ENCODE assay signal across 9 cellular contexts in the genomic region with DNA sequence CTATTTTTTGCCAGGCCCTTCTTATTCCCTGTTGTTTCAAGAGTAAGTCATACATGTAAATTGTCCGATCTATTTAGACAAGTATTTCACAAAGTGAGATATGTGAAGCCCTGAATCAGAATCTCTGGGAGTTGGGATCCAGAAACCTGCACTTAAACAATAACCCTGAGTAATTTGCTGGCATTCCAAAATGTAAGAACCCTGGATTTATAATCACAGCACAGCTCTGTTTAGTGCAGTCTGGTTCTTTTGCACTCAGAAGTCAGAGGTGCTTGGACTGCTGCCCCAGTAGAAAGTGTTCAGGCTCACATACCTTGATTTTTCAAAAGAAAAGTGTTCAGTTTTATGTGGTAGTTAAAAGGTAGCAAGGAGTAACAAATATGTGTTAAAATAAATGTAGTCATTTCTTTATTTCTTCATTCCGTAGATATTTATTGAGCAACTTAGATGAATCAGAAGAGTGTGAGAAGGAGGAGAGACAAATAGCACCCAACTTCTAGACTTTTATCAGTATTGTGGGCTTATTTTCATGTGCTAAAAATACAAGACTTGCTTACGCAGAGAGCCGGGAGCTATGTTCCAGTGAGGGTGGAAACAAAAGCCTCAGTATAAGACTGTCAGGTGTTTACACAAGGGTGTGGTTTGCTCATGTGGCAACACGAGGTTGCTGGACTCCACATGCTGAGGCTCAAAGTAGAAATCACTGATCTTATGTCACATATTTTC.
DNase-seq lines count a peak whose midpoint lies in the region; ATAC-seq, FAIRE-seq and TF ChIP-seq lines count a peak whose summit lies in the region.
"Had no signal": no experiment of that assay in that cellular context is flagged by ENCODE, and none has a peak within 500 bp of the region (broad histone marks: within the 10 kb centered on the region; RNA-seq: fewer than 3 reads in every experiment).

No MANE protein-coding gene starts in this region.

- TF ChIP-seq EP300 in GM12878 (IDR thresholded peaks at IDR 0.05; ENCODE audit: borderline replicate concordance in 1 of 2, control insufficient read depth in 1 of 2, low read depth in 2 of 2, low read length in 2 of 2), result no peak

- H3K4me3 ChIP-seq in GM12878, result no peak overlapping the region

- H3K4me3 Mint-ChIP-seq in activated CD8-positive, alpha-beta memory T cell treated with anti-CD3 and anti-CD28 coated beads, Interleukin-2, amount 10 ng/mL, durations not matched to agents 7 days and 5 days, result no peak overlapping the region
- H3K4me3 Mint-ChIP-seq in type B pancreatic cell, result no peak overlapping the region

- H3K27ac Mint-ChIP-seq in activated CD8-positive, alpha-beta memory T cell treated with anti-CD3 and anti-CD28 coated beads, Interleukin-2, amount 10 ng/mL, durations not matched to agents 7 days and 5 days, result no peak overlapping the region
- H3K27ac Mint-ChIP-seq in type B pancreatic cell, result peak overlapping the region; percentile 66

- CTCF ChIA-PET in activated CD8-positive, alpha-beta memory T cell treated with anti-CD3 and anti-CD28 coated beads, Interleukin-2, amount 10 ng/mL, durations not matched to agents 7 days and 5 days (lab: Charles Lee), result interaction anchor here (1.0 kb wide), 1 partner anchor 10 kb away, joined by 3 read pairs; no protein-coding TSS in a partner anchor
- CTCF ChIA-PET in GM12878 (lab: Yijun Ruan, JAX), result interaction anchor here (0.6 to 1.9 kb wide), 4 partner anchors 14 to 311 kb away, joined by 3 to 9 read pairs (median 4); no protein-coding TSS in a partner anchor

- RAD21 ChIA-PET in GM12878 (lab: Charles Lee; ENCODE audit: unreplicated experiment), result interaction anchor here (0.9 to 1.3 kb wide), 2 partner anchors 10 to 62 kb away, joined by 3 read pairs; no protein-coding TSS in a partner anchor

- H3K4me1 ChIP-seq in GM12878 (ENCODE audit: control insufficient read depth, insufficient read depth, low read length), result no peaks in the 10 kb centered on the region

- H3K4me2 ChIP-seq in GM12878 (ENCODE audit: control insufficient read depth, insufficient read depth), result no peak overlapping the region

- no peak for TF ChIP-seq POLR2A in GM12878 (IDR thresholded peaks at IDR 0.05; ENCODE audit: low read depth, low read length)

- no peak overlapping the region for H2AFZ ChIP-seq in GM12878 (ENCODE audit: control insufficient read depth, low read depth, low read length)

- ATAC-seq in activated CD8-positive, alpha-beta memory T cell treated with anti-CD3 and anti-CD28 coated beads, Interleukin-2, amount 10 ng/mL, durations not matched to agents 7 days and 5 days, result peak; percentile 45
- peak; percentile 61 for ATAC-seq in GM12878

- H3K9ac ChIP-seq in GM12878 (ENCODE audit: control insufficient read depth, insufficient read depth, low read length), result no peak overlapping the region

- H3K36me3 Mint-ChIP-seq in activated CD8-positive, alpha-beta memory T cell treated with anti-CD3 and anti-CD28 coated beads, Interleukin-2, amount 10 ng/mL, durations not matched to agents 7 days and 5 days, result peaks cover 21% of the 10 kb centered on the region
- H3K36me3 Mint-ChIP-seq in type B pancreatic cell, result peaks cover 17% of the 10 kb centered on the region

- no peak overlapping the region for H3K27ac ChIP-seq in GM12878 (ENCODE audit: control insufficient read depth, insufficient read depth)

- no peak for TF ChIP-seq CTCF in GM12878 (IDR thresholded peaks at IDR 0.05 in 2 of 3, conservative IDR thresholded peaks at IDR 0.05 in 1 of 3; ENCODE audit: control insufficient read depth in 2 of 3, extremely low read depth in 1 of 3, insufficient read depth in 1 of 3, low read depth in 3 of 3, low read length in 3 of 3)
- TF ChIP-seq CTCF in type B pancreatic cell (conservative IDR thresholded peaks at IDR 0.05), result no peak

- H3K9me3 Mint-ChIP-seq in activated CD8-positive, alpha-beta memory T cell treated with anti-CD3 and anti-CD28 coated beads, Interleukin-2, amount 10 ng/mL, durations not matched to agents 7 days and 5 days (ENCODE audit: low read depth), result no peaks in the 10 kb centered on the region
- peaks cover 6% of the 10 kb centered on the region for H3K9me3 Mint-ChIP-seq in type B pancreatic cell

- no peaks in the 10 kb centered on the region for H3K27me3 ChIP-seq in GM12878 (replicated peaks in 1 of 2; ENCODE audit: control insufficient read depth in 2 of 2, insufficient read depth in 2 of 2, low read length in 1 of 2)

- SMC1A ChIA-PET in GM12878 (lab: Charles Lee; ENCODE audit: uncharacterized antibody, unreplicated experiment), result interaction anchor here (0.6 to 2.2 kb wide), 6 partner anchors 10 to 63 kb away, joined by 3 to 13 read pairs (median 4); no protein-coding TSS in a partner anchor

- H3K79me2 ChIP-seq in GM12878 (ENCODE audit: control insufficient read depth, insufficient read depth, low read length), result no peaks in the 10 kb centered on the region; the same call in none of the 2 replicates

- H3K36me3 ChIP-seq in GM12878 (ENCODE audit: control insufficient read depth in 2 of 2, insufficient read depth in 2 of 2, low read length in 1 of 2), result peaks cover 0 to 2% of the 10 kb centered on the region in 2 experiments; a peak in 2 of 4 replicates

- no peaks in the 10 kb centered on the region for H3K27me3 Mint-ChIP-seq in activated CD8-positive, alpha-beta memory T cell treated with anti-CD3 and anti-CD28 coated beads, Interleukin-2, amount 10 ng/mL, durations not matched to agents 7 days and 5 days
- H3K27me3 Mint-ChIP-seq in type B pancreatic cell, result no peaks in the 10 kb centered on the region

- no peak for FAIRE-seq in GM12878 (lab: Jason Lieb, UNC)
- FAIRE-seq: GM18507 had no signal

- in situ Hi-C loops in GM12878 (cut with MboI), result no loop called here

- H4K20me1 ChIP-seq in GM12878 (ENCODE audit: control insufficient read depth, insufficient read depth), result no peaks in the 10 kb centered on the region

- DNase-seq in activated CD8-positive, alpha-beta memory T cell treated with anti-CD3 and anti-CD28 coated beads, Interleukin-2, amount 10 ng/mL, durations not matched to agents 7 days and 5 days, result no peak
- DNase-seq in activated CD8-positive, alpha-beta memory T cell treated with anti-CD3 and anti-CD28 coated beads, Interleukin-2, amount 50 U/mL, for 4 hours, result no peak
- DNase-seq in GM12878 (ENCODE audit: low read depth, low spot score) (no peak), left kidney (ENCODE audit: low read depth, low spot score) (peak; percentile 25), type B pancreatic cell (ENCODE audit: extremely low spot score, unreplicated experiment) (no peak), posterior cingulate gyrus (no peak), SK-N-DZ (ENCODE audit: low spot score) (no peak)
- no peak for DNase-seq in activated CD4-positive, alpha-beta T cell treated with anti-CD3 and anti-CD28 coated beads for 48 hours

- H3K9me3 ChIP-seq in GM12878 (replicated peaks; ENCODE audit: control insufficient read depth, insufficient read depth, low read length), result no peaks in the 10 kb centered on the region; the same call in none of the 3 replicates

- WGBS in GM12878 (ENCODE audit: insufficient coverage, insufficient replicate concordance, low lambda C conversion rate, missing lambda C conversion rate), result 66% methylated on average over 5 of the region's 5 CpGs

- peaks cover 9% of the 10 kb centered on the region for H3K4me1 Mint-ChIP-seq in activated CD8-positive, alpha-beta memory T cell treated with anti-CD3 and anti-CD28 coated beads, Interleukin-2, amount 10 ng/mL, durations not matched to agents 7 days and 5 days
- H3K4me1 Mint-ChIP-seq in type B pancreatic cell (ENCODE audit: unreplicated experiment), result peaks cover 4% of the 10 kb centered on the region

- intact Hi-C loops in GM12878 (cut with micrococcal nuclease; ENCODE audit: unreplicated experiment) (no loop called here), posterior cingulate gyrus (cut with DNase I) (no loop called here)

- no TSS peak for BruUV-seq in GM12878 (replicated peaks; lab: Mats Ljungman, UMichigan)

- POLR2A ChIA-PET in GM12878 (lab: Charles Lee), result no interaction called here

- no peak for TF ChIP-seq RAD21 in GM12878 (IDR thresholded peaks at IDR 0.05; ENCODE audit: insufficient read depth, low read depth, low read length)

TF ChIP-seq in GM12878, 131 proteins besides CTCF, POLR2A, EP300 and RAD21 (continues in another document):
- TF ChIP-seq WRNIP1 (IDR thresholded peaks at IDR 0.05; ENCODE audit: borderline replicate concordance, low read depth, low read length) (no peak), YY1 (IDR thresholded peaks at IDR 0.05; ENCODE audit: low read depth, low read length) (no peak), STAT3 (IDR thresholded peaks at IDR 0.05; ENCODE audit: low read depth, low read length) (no peak), GATAD2B (conservative IDR thresholded peaks at IDR 0.05; ENCODE audit: low read depth) (no peak)
- TF ChIP-seq, protein P1, sequence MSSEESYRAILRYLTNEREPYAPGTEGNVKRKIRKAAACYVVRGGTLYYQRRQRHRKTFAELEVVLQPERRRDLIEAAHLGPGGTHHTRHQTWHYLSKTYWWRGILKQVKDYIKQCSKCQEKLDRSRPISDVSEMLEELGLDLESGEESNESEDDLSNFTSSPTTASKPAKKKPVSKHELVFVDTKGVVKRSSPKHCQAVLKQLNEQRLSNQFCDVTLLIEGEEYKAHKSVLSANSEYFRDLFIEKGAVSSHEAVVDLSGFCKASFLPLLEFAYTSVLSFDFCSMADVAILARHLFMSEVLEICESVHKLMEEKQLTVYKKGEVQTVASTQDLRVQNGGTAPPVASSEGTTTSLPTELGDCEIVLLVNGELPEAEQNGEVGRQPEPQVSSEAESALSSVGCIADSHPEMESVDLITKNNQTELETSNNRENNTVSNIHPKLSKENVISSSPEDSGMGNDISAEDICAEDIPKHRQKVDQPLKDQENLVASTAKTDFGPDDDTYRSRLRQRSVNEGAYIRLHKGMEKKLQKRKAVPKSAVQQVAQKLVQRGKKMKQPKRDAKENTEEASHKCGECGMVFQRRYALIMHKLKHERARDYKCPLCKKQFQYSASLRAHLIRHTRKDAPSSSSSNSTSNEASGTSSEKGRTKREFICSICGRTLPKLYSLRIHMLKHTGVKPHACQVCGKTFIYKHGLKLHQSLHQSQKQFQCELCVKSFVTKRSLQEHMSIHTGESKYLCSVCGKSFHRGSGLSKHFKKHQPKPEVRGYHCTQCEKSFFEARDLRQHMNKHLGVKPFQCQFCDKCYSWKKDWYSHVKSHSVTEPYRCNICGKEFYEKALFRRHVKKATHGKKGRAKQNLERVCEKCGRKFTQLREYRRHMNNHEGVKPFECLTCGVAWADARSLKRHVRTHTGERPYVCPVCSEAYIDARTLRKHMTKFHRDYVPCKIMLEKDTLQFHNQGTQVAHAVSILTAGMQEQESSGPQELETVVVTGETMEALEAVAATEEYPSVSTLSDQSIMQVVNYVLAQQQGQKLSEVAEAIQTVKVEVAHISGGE (CRISPR knock-in tag; IDR thresholded peaks at IDR 0.05), result no peak
